ENCODE assay signal across 8 cellular contexts in genomic region chr5:151123897-151124751, GRCh38. TPM values are rescaled to one million over a fixed set of nuclear protein-coding genes. Genes with fewer than 3 reads are reported as not detected.
A peak's percentile ranks its signal among the peaks of the same experiment; 100 is the strongest.
DNase-seq lines count a peak whose midpoint lies in the region; ATAC-seq and TF ChIP-seq lines count a peak whose summit lies in the region.

No MANE protein-coding gene starts in this region.

- CTCF ChIA-PET in Calu3 (lab: Charles Lee) (interaction anchor here (1.1 to 5.1 kb wide), 2 partner anchors 40 to 192 kb away, joined by 4 to 106 read pairs; no protein-coding TSS in a partner anchor), RWPE1 (lab: Yijun Ruan, JAX) (interaction anchor here (1.0 to 5.5 kb wide), 6 partner anchors 10 to 195 kb away, joined by 3 to 109 read pairs (median 7); no protein-coding TSS in a partner anchor)
- CTCF ChIA-PET in activated CD4-positive, alpha-beta memory T cell treated with anti-CD3 and anti-CD28 coated beads for 36 hours (lab: Charles Lee): interaction anchor here (1.1 to 16.5 kb wide), 5 partner anchors 9 to 42 kb away, joined by 3 to 553 read pairs (median 86); partner anchors contain the start of gene ANXA6

- no peak for TF ChIP-seq POLR2A in gastroesophageal sphincter (IDR thresholded peaks at IDR 0.05)

- peak overlapping the region in 3 of 4 donors; percentile 55 to 67 (median 56) for H3K27ac ChIP-seq in gastroesophageal sphincter
- no peak overlapping the region for H3K27ac ChIP-seq in RWPE1

- H3K4me3 ChIP-seq in gastroesophageal sphincter: no peak overlapping the region

- no TSS peak for BruUV-seq in Calu3 (replicated peaks; lab: Mats Ljungman, UMichigan)

- H3K27me3 ChIP-seq in gastroesophageal sphincter: no peaks in the 10 kb centered on the region

- peaks cover 0 to 98% of the 10 kb centered on the region in 2 donors for H3K36me3 ChIP-seq in gastroesophageal sphincter

- no peak overlapping the region for H3K4me3 Mint-ChIP-seq in Calu3 (ENCODE audit: low read depth, unreplicated experiment)
- H3K4me3 Mint-ChIP-seq in activated CD4-positive, alpha-beta memory T cell treated with anti-CD3 and anti-CD28 coated beads for 36 hours: no peak overlapping the region
- H3K4me3 Mint-ChIP-seq in stimulated activated effector memory CD8-positive, alpha-beta T cell treated with anti-CD3 and anti-CD28 coated beads, Interleukin-12 subunit alpha, Interleukin-12 subunit beta, amount 100 ng/mL, for 72 hours: peak overlapping the region; percentile 40

- no peaks in the 10 kb centered on the region for H3K9me3 ChIP-seq in gastroesophageal sphincter

- no peak for TF ChIP-seq EP300 in gastroesophageal sphincter (IDR thresholded peaks at IDR 0.05)

- 46 to 51% methylated on average over 10 of the region's 17 CpGs for WGBS in gastroesophageal sphincter (ENCODE audit: low coverage in 1 of 2), 2 donors

- no peaks in the 10 kb centered on the region for H3K9me3 Mint-ChIP-seq in Calu3 (ENCODE audit: low read depth, unreplicated experiment)
- H3K9me3 Mint-ChIP-seq in activated CD4-positive, alpha-beta memory T cell treated with anti-CD3 and anti-CD28 coated beads for 36 hours: no peaks in the 10 kb centered on the region
- H3K9me3 Mint-ChIP-seq in stimulated activated effector memory CD8-positive, alpha-beta T cell treated with anti-CD3 and anti-CD28 coated beads, Interleukin-12 subunit alpha, Interleukin-12 subunit beta, amount 100 ng/mL, for 72 hours: no peaks in the 10 kb centered on the region

- peaks cover 11% of the 10 kb centered on the region for H3K4me1 Mint-ChIP-seq in Calu3 (ENCODE audit: low read depth, unreplicated experiment)
- H3K4me1 Mint-ChIP-seq in activated CD4-positive, alpha-beta memory T cell treated with anti-CD3 and anti-CD28 coated beads for 36 hours (ENCODE audit: low read depth): peaks cover 47% of the 10 kb centered on the region
- H3K4me1 Mint-ChIP-seq in stimulated activated effector memory CD8-positive, alpha-beta T cell treated with anti-CD3 and anti-CD28 coated beads, Interleukin-12 subunit alpha, Interleukin-12 subunit beta, amount 100 ng/mL, for 72 hours: peaks cover 48% of the 10 kb centered on the region

- POLR2A ChIA-PET in activated CD4-positive, alpha-beta memory T cell treated with anti-CD3 and anti-CD28 coated beads for 36 hours (lab: Charles Lee): no interaction called here
- POLR2A ChIA-PET in RWPE1 (lab: Yijun Ruan, JAX; ENCODE audit: low non-redundant PET): no interaction called here

- peak overlapping the region; percentile 29 for H3K27ac Mint-ChIP-seq in Calu3 (ENCODE audit: unreplicated experiment)
- peak overlapping the region; percentile 90 for H3K27ac Mint-ChIP-seq in activated CD4-positive, alpha-beta memory T cell treated with anti-CD3 and anti-CD28 coated beads for 36 hours
- peak overlapping the region; percentile 94 for H3K27ac Mint-ChIP-seq in stimulated activated effector memory CD8-positive, alpha-beta T cell treated with anti-CD3 and anti-CD28 coated beads, Interleukin-12 subunit alpha, Interleukin-12 subunit beta, amount 100 ng/mL, for 72 hours

- peaks cover 0 to 85% (median 11%) of the 10 kb centered on the region in 3 donors for H3K4me1 ChIP-seq in gastroesophageal sphincter

- ATAC-seq in GM19395 (IDR thresholded peaks at IDR 0.05; ENCODE audit: unreplicated experiment): peak; percentile 84
- ATAC-seq in HG03280 (IDR thresholded peaks at IDR 0.05; ENCODE audit: unreplicated experiment): peak; percentile 75
- peak; percentile 46 for ATAC-seq in gastroesophageal sphincter
- ATAC-seq in stimulated activated effector memory CD8-positive, alpha-beta T cell treated with anti-CD3 and anti-CD28 coated beads, Interleukin-12 subunit alpha, Interleukin-12 subunit beta, amount 100 ng/mL, for 72 hours: peak; percentile 66

- H3K27me3 Mint-ChIP-seq in Calu3 (ENCODE audit: unreplicated experiment): no peaks in the 10 kb centered on the region
- H3K27me3 Mint-ChIP-seq in activated CD4-positive, alpha-beta memory T cell treated with anti-CD3 and anti-CD28 coated beads for 36 hours: no peaks in the 10 kb centered on the region

- TF ChIP-seq CTCF in Calu3 (IDR thresholded peaks at IDR 0.05; ENCODE audit: unreplicated experiment): no peak
- TF ChIP-seq CTCF in gastroesophageal sphincter (IDR thresholded peaks at IDR 0.05): no peak
- TF ChIP-seq CTCF in RWPE1 (conservative IDR thresholded peaks at IDR 0.05; ENCODE audit: low read depth): no peak

- intact Hi-C loops in Calu3 (cut with micrococcal nuclease; ENCODE audit: unreplicated experiment): no loop called here
- intact Hi-C loops in activated CD4-positive, alpha-beta memory T cell treated with anti-CD3 and anti-CD28 coated beads for 36 hours (cut with micrococcal nuclease): loop anchor here (2.0 kb wide), 1 partner anchor 17 kb away; no protein-coding TSS in a partner anchor

- peaks cover 6% of the 10 kb centered on the region for H3K36me3 Mint-ChIP-seq in Calu3 (ENCODE audit: insufficient read depth, unreplicated experiment)
- H3K36me3 Mint-ChIP-seq in activated CD4-positive, alpha-beta memory T cell treated with anti-CD3 and anti-CD28 coated beads for 36 hours: peaks cover 68% of the 10 kb centered on the region
- H3K36me3 Mint-ChIP-seq in stimulated activated effector memory CD8-positive, alpha-beta T cell treated with anti-CD3 and anti-CD28 coated beads, Interleukin-12 subunit alpha, Interleukin-12 subunit beta, amount 100 ng/mL, for 72 hours: peaks cover 100% of the 10 kb centered on the region

- DNase-seq in Calu3 (peak; percentile 83), T-helper 1 cell (no peak), RWPE1 (ENCODE audit: low spot score) (no peak)
- DNase-seq in activated CD4-positive, alpha-beta memory T cell treated with anti-CD3 and anti-CD28 coated beads for 36 hours: peak; percentile 69
- peak in 1 of 2 donors; percentile 58 for DNase-seq in stimulated activated effector memory CD8-positive, alpha-beta T cell treated with anti-CD3 and anti-CD28 coated beads, Interleukin-12 subunit alpha, Interleukin-12 subunit beta, amount 100 ng/mL, for 72 hours (ENCODE audit: low spot score in 2 of 2)

RNA-seq across cellular contexts. Expression of gene ANXA6, which starts 33.5 kb away (rescaled TPM):
- total RNA-seq in Calu3 (2022): 12.5 and 16.4 TPM in 2 replicates
- 100 to 1,000 TPM; 430 to 443 TPM for total RNA-seq in activated CD4-positive, alpha-beta memory T cell treated with anti-CD3 and anti-CD28 coated beads for 36 hours
- 100 to 1,000 TPM; 359 to 435 (median 375) TPM for total RNA-seq in gastroesophageal sphincter

RNA-seq across cellular contexts. Expression of gene TNIP1, which starts 43.3 kb away (rescaled TPM):
- total RNA-seq in Calu3 (2022) (321 and 339 TPM in 2 replicates), gastroesophageal sphincter (100 to 1,000 TPM in 2 of 4 donors, 10 to 100 TPM in 2; 74.2 to 142 (median 97.9) TPM)
- 100 to 1,000 TPM; 388 to 401 TPM for total RNA-seq in activated CD4-positive, alpha-beta memory T cell treated with anti-CD3 and anti-CD28 coated beads for 36 hours

Comparison
In these comparisons a context has a peak if more than half of its experiments do, and no peak if none do; other contexts are left out.
1. DNase-seq: peak in Calu3 (single experiment) and activated CD4-positive, alpha-beta memory T cell treated with anti-CD3 and anti-CD28 coated beads for 36 hours (single experiment); none in T-helper 1 cell (0 of 5) and RWPE1 (single experiment).
2. H3K27ac Mint-ChIP-seq: peak in every context shown above with its lines; median percentile 94 in stimulated activated effector memory CD8-positive, alpha-beta T cell treated with anti-CD3 and anti-CD28 coated beads, Interleukin-12 subunit alpha, Interleukin-12 subunit beta, amount 100 ng/mL, for 72 hours; 90 in activated CD4-positive, alpha-beta memory T cell treated with anti-CD3 and anti-CD28 coated beads for 36 hours; 29 in Calu3.
3. RNA of gene ANXA6, which starts 33.5 kb away (total RNA-seq): 430 to 443 TPM in activated CD4-positive, alpha-beta memory T cell treated with anti-CD3 and anti-CD28 coated beads for 36 hours and 359 to 435 TPM in gastroesophageal sphincter; 12.5 to 16.4 TPM in Calu3; every median in the first group is over 10 times any median in the second.
4. Peak in every context shown above with its lines, with median percentiles within 50 percentile points of each other: ATAC-seq.